ENCODE assay signal across 23 cellular contexts in genomic region chr7:74246497-74246896, GRCh38. TPM values are rescaled to one million over a fixed set of nuclear protein-coding genes. Genes with fewer than 3 reads are reported as not detected.
DNase-seq lines count a peak whose midpoint lies in the region; ATAC-seq and TF ChIP-seq lines count a peak whose summit lies in the region.
"Had no signal": no experiment of that assay in that cellular context is flagged by ENCODE, and none has a peak within 500 bp of the region (broad histone marks: within the 10 kb centered on the region; RNA-seq: fewer than 3 reads in every experiment).

No MANE protein-coding gene starts in this region.

- no peak overlapping the region for H2AFZ ChIP-seq in DND-41 (ENCODE audit: low read depth, low read length)
- H2AFZ ChIP-seq in Loucy (ENCODE audit: low read length) = no peak overlapping the region
- H2AFZ ChIP-seq: GM23338 had no signal

- DNase-seq in DND-41 (no peak), left lobe of liver (ENCODE audit: low spot score) (no peak), NCI-H2196 (lab: John Stamatoyannopoulos, UW; ENCODE audit: unreplicated experiment) (no peak), left ventricle myocardium inferior (no peak), testis (no peak)
- DNase-seq: 8988T; ACHN; AML-193; BE2C; CD4-positive, alpha-beta T cell; CD8-positive, alpha-beta memory T cell; DMS 273 treated with DMSO at 0.1 percent for 48 hours; DMS79 treated with DMSO at 0.1 percent for 48 hours; H9; HFFc6 had no signal

- H3K4me2 ChIP-seq in DND-41 (ENCODE audit: insufficient read depth, low read length) (no peak overlapping the region), Loucy (ENCODE audit: low read depth, low read length, poor library complexity, severe bottlenecking) (peak overlapping the region; percentile 51)
- H3K4me2 ChIP-seq: A549, GM23338 had no signal

- ATAC-seq in DND-41 (ENCODE audit: insufficient read depth, low read depth) (no peak), left lobe of liver (peak; percentile 53), GM19351 (IDR thresholded peaks at IDR 0.05; ENCODE audit: unreplicated experiment) (no peak)
- ATAC-seq: A549, GM23338, HCT116 had no signal

- no peak for TF ChIP-seq POLR2A in testis (IDR thresholded peaks at IDR 0.05)

- 74 to 79% methylated on average over 4 of the region's 4 CpGs for WGBS in testis, 2 donors

- H3K36me3 ChIP-seq in DND-41 (ENCODE audit: insufficient read depth, low read length) (peaks cover 89% of the 10 kb centered on the region), Loucy (ENCODE audit: insufficient read depth, low read length) (peaks cover 61% of the 10 kb centered on the region; the same call in 1 of the 2 replicates), left ventricle myocardium inferior (peaks cover 93% of the 10 kb centered on the region), testis (ENCODE audit: low read depth, missing control alignments) (no peaks in the 10 kb centered on the region)

- H3K9ac ChIP-seq in DND-41 (ENCODE audit: low read depth, low read length) = 0 out of 2 replicates have a peak overlapping the region, but pooled peaks have one; percentile 3
- H3K9ac ChIP-seq in Loucy (ENCODE audit: low read depth, low read length, poor library complexity, severe bottlenecking) = no peak overlapping the region

- H3K4me3 ChIP-seq in DND-41 (ENCODE audit: low read depth in 1 of 2, low read length in 2 of 2) (no peak overlapping the region), Loucy (ENCODE audit: low read length, poor library complexity, severe bottlenecking) (no peak overlapping the region), left ventricle myocardium inferior (no peak overlapping the region), testis (no peak overlapping the region)
- H3K4me3 ChIP-seq: A549; BLaER1 treated with 17β-estradiol and CSF1 and Interleukin-3, amounts not matched to agents 10 nM and 100 nM; GM23338 had no signal

- H3K27ac ChIP-seq in DND-41 (ENCODE audit: low read length) (no peak overlapping the region), VCaP (peak overlapping the region; percentile 27), left ventricle myocardium inferior (replicated peaks) (no peak overlapping the region), testis (no peak overlapping the region)
- H3K27ac ChIP-seq: A549 had no signal

- no peaks in the 10 kb centered on the region for H3K9me2 ChIP-seq in Loucy (replicated peaks; ENCODE audit: low read depth, low read length)

- H3K9me3 ChIP-seq in DND-41 (ENCODE audit: insufficient read depth, low read length, severe bottlenecking) = no peaks in the 10 kb centered on the region
- H3K9me3 ChIP-seq in Loucy (ENCODE audit: insufficient read depth, low read depth, low read length) = no peaks in the 10 kb centered on the region
- no peaks in the 10 kb centered on the region for H3K9me3 ChIP-seq in left ventricle myocardium inferior (replicated peaks)
- no peaks in the 10 kb centered on the region for H3K9me3 ChIP-seq in testis
- H3K9me3 ChIP-seq: A549; BE2C; BLaER1 treated with 17β-estradiol and CSF1 and Interleukin-3, amounts not matched to agents 10 nM and 100 nM had no signal

- peaks cover 83% of the 10 kb centered on the region for H3K79me2 ChIP-seq in DND-41 (ENCODE audit: insufficient read depth, low read length)
- H3K79me2 ChIP-seq in Loucy (ENCODE audit: insufficient read depth, low read length) = peaks cover 52% of the 10 kb centered on the region

- intact Hi-C loops in left ventricle myocardium inferior (cut with micrococcal nuclease) (no loop called here), testis (cut with DNase I; ENCODE audit: low total_unique reads) (no loop called here)

- no peaks in the 10 kb centered on the region for H3F3A ChIP-seq in Loucy (ENCODE audit: low read depth)

- H4K20me1 ChIP-seq in DND-41 (ENCODE audit: insufficient read depth, low read length) (peaks cover 29% of the 10 kb centered on the region), Loucy (ENCODE audit: insufficient read depth, low read length, poor library complexity, severe bottlenecking) (peaks cover 18% of the 10 kb centered on the region)

- H3K4me1 ChIP-seq in DND-41 (ENCODE audit: insufficient read depth, low read length) (peaks cover 55% of the 10 kb centered on the region), Loucy (ENCODE audit: insufficient read depth, low read length, poor library complexity, severe bottlenecking) (peaks cover 12% of the 10 kb centered on the region), left ventricle myocardium inferior (no peaks in the 10 kb centered on the region), testis (no peaks in the 10 kb centered on the region)
- H3K4me1 ChIP-seq: A549, BE2C had no signal

- no peaks in the 10 kb centered on the region for H3K27me3 ChIP-seq in DND-41 (ENCODE audit: insufficient read depth, low read length, poor library complexity)
- no peaks in the 10 kb centered on the region for H3K27me3 ChIP-seq in Loucy (ENCODE audit: insufficient read depth, low read length, poor library complexity, severe bottlenecking)
- H3K27me3 ChIP-seq in left ventricle myocardium inferior (ENCODE audit: low read depth) = no peaks in the 10 kb centered on the region
- no peaks in the 10 kb centered on the region for H3K27me3 ChIP-seq in testis
- H3K27me3 ChIP-seq: BE2C; BLaER1 treated with 17β-estradiol and CSF1 and Interleukin-3, amounts not matched to agents 10 nM and 100 nM had no signal

- TF ChIP-seq CTCF in DND-41 (IDR thresholded peaks at IDR 0.05; ENCODE audit: borderline replicate concordance, extremely low read depth, low read length, poor library complexity, severe bottlenecking) = no peak
- TF ChIP-seq CTCF in Loucy (conservative IDR thresholded peaks at IDR 0.05; ENCODE audit: low read length) = no peak
- no peak for TF ChIP-seq CTCF in VCaP (conservative IDR thresholded peaks at IDR 0.05)
- no peak for TF ChIP-seq CTCF in left ventricle myocardium inferior (IDR thresholded peaks at IDR 0.05; ENCODE audit: borderline replicate concordance)
- TF ChIP-seq CTCF in testis (IDR thresholded peaks at IDR 0.05) = no peak

RNA-seq across cellular contexts. Expression of gene RFC2, which starts 7.7 kb away (rescaled TPM):
- total RNA-seq in left lobe of liver (11.3 TPM), left ventricle myocardium inferior (8.7 TPM), testis (10 to 100 TPM; 10.8 to 15.2 TPM)
- 29.2 TPM for polyA plus RNA-seq in testis (ENCODE audit: insufficient read depth, low read depth, low replicate concordance)

RNA-seq across cellular contexts. Expression of gene LAT2, which starts 36.7 kb away (rescaled TPM):
- total RNA-seq in left lobe of liver (7.8 TPM), left ventricle myocardium inferior (2.4 TPM), testis (1 to 10 TPM; 2.4 to 4.3 TPM)
- 5.1 TPM for polyA plus RNA-seq in testis (ENCODE audit: insufficient read depth, low read depth, low replicate concordance)
- total RNA-seq: GM23338, H4 had no signal

RNA-seq across cellular contexts. Expression of gene CLIP2, which starts 42.7 kb away (rescaled TPM):
- total RNA-seq in left lobe of liver (5.4 TPM), left ventricle myocardium inferior (7.4 TPM), testis (10 to 100 TPM; 16.5 to 19.8 TPM)
- polyA plus RNA-seq in testis (ENCODE audit: insufficient read depth, low read depth, low replicate concordance) = 8.5 TPM
